In genomic region chr4:73750730-73751129, GRCh38 we compare ENCODE assay signal across 20 cellular contexts.
DNase-seq lines count a peak whose midpoint lies in the region; ATAC-seq and TF ChIP-seq lines count a peak whose summit lies in the region.
"Had no signal": no experiment of that assay in that cellular context is flagged by ENCODE, and none has a peak within 500 bp of the region (broad histone marks: within the 10 kb centered on the region; RNA-seq: fewer than 3 reads in every experiment).

No MANE protein-coding gene starts in this region.

- H2AFZ ChIP-seq in OCI-LY3 (ENCODE audit: low read depth, low read length), result no peak overlapping the region
- H2AFZ ChIP-seq: PC-9 had no signal

- ATAC-seq in GM18498 (IDR thresholded peaks at IDR 0.05; ENCODE audit: unreplicated experiment) (peak; percentile 39), GM19455 (IDR thresholded peaks at IDR 0.05; ENCODE audit: unreplicated experiment) (peak; percentile 41), HG02678 (IDR thresholded peaks at IDR 0.05; ENCODE audit: unreplicated experiment) (peak; percentile 25), HG03280 (IDR thresholded peaks at IDR 0.05; ENCODE audit: unreplicated experiment) (no peak), HG03095 (IDR thresholded peaks at IDR 0.05; ENCODE audit: unreplicated experiment) (no peak)
- ATAC-seq: CD8-positive, alpha-beta T cell had no signal

- H3K27me3 ChIP-seq in OCI-LY3 (ENCODE audit: low read depth, low read length), result no peaks in the 10 kb centered on the region
- H3K27me3 ChIP-seq: BLaER1, SJSA1 had no signal

- H3K9ac ChIP-seq in OCI-LY3 (ENCODE audit: low read length), result no peak overlapping the region
- H3K9ac ChIP-seq: BLaER1 had no signal

- H3K4me3 ChIP-seq in OCI-LY3 (ENCODE audit: low read length), result no peak overlapping the region
- H3K4me3 ChIP-seq: BLaER1, PC-9, SJSA1 had no signal

- no peaks in the 10 kb centered on the region for H3K9me3 ChIP-seq in OCI-LY3 (ENCODE audit: insufficient read depth, low read length)
- H3K9me3 ChIP-seq: BLaER1, SJSA1 had no signal

- H4K20me1 ChIP-seq in OCI-LY3 (ENCODE audit: insufficient read depth, low read length), result no peaks in the 10 kb centered on the region
- H4K20me1 ChIP-seq: BLaER1 had no signal

- H3K79me2 ChIP-seq in OCI-LY3 (ENCODE audit: low read length), result no peaks in the 10 kb centered on the region

- H3K36me3 ChIP-seq in OCI-LY3 (replicated peaks; ENCODE audit: low read depth, low read length), result no peaks in the 10 kb centered on the region
- H3K36me3 ChIP-seq: BLaER1, SJSA1 had no signal

- no peak overlapping the region for H3K27ac ChIP-seq in OCI-LY3 (ENCODE audit: low read length)
- H3K27ac ChIP-seq: BLaER1, PC-9, SJSA1 had no signal

- TF ChIP-seq CTCF in OCI-LY3 (IDR thresholded peaks at IDR 0.05; ENCODE audit: low read depth, low read length), result no peak

- H3K4me2 ChIP-seq in OCI-LY3 (ENCODE audit: low read length), result peak overlapping the region; percentile 40; the same call in 1 of the 2 replicates
- H3K4me2 ChIP-seq: BLaER1, PC-9 had no signal

- H3K4me1 ChIP-seq in OCI-LY3 (ENCODE audit: low read length), result peaks cover 13% of the 10 kb centered on the region
- H3K4me1 ChIP-seq: BLaER1, SJSA1 had no signal

- DNase-seq in GOT3 (lab: John Stamatoyannopoulos, UW) (no peak), LoVo (ENCODE audit: low spot score) (no peak)
- DNase-seq: 8988T; CD8-positive, alpha-beta T cell; DMS79 treated with DMSO at 0.1 percent for 48 hours; NCI-H1417 treated with DMSO at 0.1 percent for 48 hours; NCI-H1930; NCI-H2171 treated with DMSO at 0.1 percent for 48 hours; NCI-H446 treated with DMSO at 0.1 percent for 48 hours; NCI-H748 treated with DMSO at 0.1 percent for 48 hours; PC-9; SW 1271 had no signal

Comparison
In these comparisons a context has a peak if more than half of its experiments do, and no peak if none do; other contexts are left out.
1. ATAC-seq: peak in GM18498 (single experiment), GM19455 (single experiment) and HG02678 (single experiment); none in HG03280 (single experiment) and HG03095 (single experiment).